8 cellular contexts compared by ENCODE assay signal in genomic region chr9:76576344-76576743, GRCh38.
DNase-seq lines count a peak whose midpoint lies in the region; ATAC-seq and TF ChIP-seq lines count a peak whose summit lies in the region.

No MANE protein-coding gene starts in this region.

- H3K4me1 ChIP-seq in mucosa of descending colon (ENCODE audit: low read depth) (no peaks in the 10 kb centered on the region), thoracic aorta (ENCODE audit: control insufficient read depth in 1 of 2, low read depth in 2 of 2) (peaks cover 0 to 2% of the 10 kb centered on the region in 2 donors)

- H3K9me3 ChIP-seq in mucosa of descending colon (no peaks in the 10 kb centered on the region), thoracic aorta (no peaks in the 10 kb centered on the region)

- intact Hi-C loops in mucosa of descending colon (cut with DNase I, micrococcal nuclease), result no loop called here

- no peak overlapping the region for H3K4me3 ChIP-seq in mucosa of descending colon
- no peak overlapping the region for H3K4me3 ChIP-seq in thoracic aorta

- TF ChIP-seq CTCF in GM13977 (IDR thresholded peaks at IDR 0.05; ENCODE audit: extremely low read depth, insufficient read depth, missing control alignments) (no peak), mucosa of descending colon (IDR thresholded peaks at IDR 0.05) (no peak), thoracic aorta (IDR thresholded peaks at IDR 0.05) (no peak)

- no peak overlapping the region for H3K27ac ChIP-seq in thoracic aorta

- DNase-seq in GM13977 (ENCODE audit: low spot score) (peak; percentile 76), NOMO-1 treated with DMSO at 0.1 percent for 48 hours (lab: John Stamatoyannopoulos, UW; ENCODE audit: unreplicated experiment) (peak; percentile 91), mucosa of descending colon (peak in 1 of 3 donors; percentile 57), thoracic aorta (ENCODE audit: low spot score) (no peak), ureter (ENCODE audit: low spot score) (no peak)
- peak; percentile 10 for DNase-seq in activated effector memory CD4-positive, alpha-beta T cell treated with Interleukin-2 at 50 U/mL for 16 hours

- no peaks in the 10 kb centered on the region for H3K27me3 ChIP-seq in thoracic aorta (replicated peaks; ENCODE audit: insufficient read depth)

- peak; percentile 68 for ATAC-seq in HG02571 (IDR thresholded peaks at IDR 0.05; ENCODE audit: unreplicated experiment)
- peak; percentile 77 for ATAC-seq in mucosa of descending colon
- peak; percentile 57 for ATAC-seq in thoracic aorta (ENCODE audit: insufficient number of reproducible peaks, low FRiP score, low read depth)
- no peak for ATAC-seq in GM21526 (IDR thresholded peaks at IDR 0.05; ENCODE audit: low FRiP score, unreplicated experiment)

- in situ Hi-C loops in GM13977 (cut with MboI; ENCODE audit: low pct_unique_long_range_greater_than_20kb, low sequenced_read_pairs, unreplicated experiment), result no loop called here

- H3K36me3 ChIP-seq in mucosa of descending colon (ENCODE audit: low read depth) (no peaks in the 10 kb centered on the region), thoracic aorta (no peaks in the 10 kb centered on the region)

Comparison
In these comparisons a context has a peak if more than half of its experiments do, and no peak if none do; other contexts are left out.
1. DNase-seq: peak in GM13977 (single experiment), NOMO-1 treated with DMSO at 0.1 percent for 48 hours (single experiment) and activated effector memory CD4-positive, alpha-beta T cell treated with Interleukin-2 at 50 U/mL for 16 hours (single experiment); none in thoracic aorta (single experiment) and ureter (single experiment).